In genomic region chr11:62445314-62445740, GRCh38 we compare ENCODE assay signal across 12 cellular contexts. TPM values are rescaled to one million over a fixed set of nuclear protein-coding genes. Genes with fewer than 3 reads are reported as not detected.
DNase-seq lines count a peak whose midpoint lies in the region; ATAC-seq, FAIRE-seq and TF ChIP-seq lines count a peak whose summit lies in the region.
"Had no signal": no experiment of that assay in that cellular context is flagged by ENCODE, and none has a peak within 500 bp of the region (broad histone marks: within the 10 kb centered on the region; RNA-seq: fewer than 3 reads in every experiment).

No MANE protein-coding gene starts in this region.

- H3K9me3 Mint-ChIP-seq in IgD-negative memory B cell (no peaks in the 10 kb centered on the region), T-cell (no peaks in the 10 kb centered on the region)
- H3K9me3 Mint-ChIP-seq in stimulated activated memory B cell treated with anti-CD40 and anti-IgM and Interleukin-4, amounts not matched to agents 10 μg/mL and 1 μg/mL and 100 μg/mL, for 72 hours = no peaks in the 10 kb centered on the region

- H2AFZ ChIP-seq in K562 (ENCODE audit: low read depth, low read length) = no peak overlapping the region

- H3K36me3 ChIP-seq in K562 (ENCODE audit: control insufficient read depth, insufficient read depth, low read length) = no peaks in the 10 kb centered on the region
- H3K36me3 ChIP-seq in right atrium auricular region = no peaks in the 10 kb centered on the region
- H3K36me3 ChIP-seq: SJCRH30 had no signal

- 70% methylated on average over 5 of the region's 5 CpGs for WGBS in K562 (ENCODE audit: insufficient coverage, low coverage, missing lambda C conversion rate)

- BruUV-seq in K562 (replicated peaks; lab: Mats Ljungman, UMichigan) = no TSS peak

- H3K36me3 Mint-ChIP-seq in IgD-negative memory B cell (peaks cover 3% of the 10 kb centered on the region), T-cell (peaks cover 4% of the 10 kb centered on the region)
- H3K36me3 Mint-ChIP-seq in stimulated activated memory B cell treated with anti-CD40 and anti-IgM and Interleukin-4, amounts not matched to agents 10 μg/mL and 1 μg/mL and 100 μg/mL, for 72 hours = no peaks in the 10 kb centered on the region

- H3K4me1 ChIP-seq in K562 (replicated peaks in 1 of 2; ENCODE audit: control insufficient read depth in 2 of 2, insufficient read depth in 2 of 2, low read length in 2 of 2) = peaks cover 1 to 16% of the 10 kb centered on the region in 2 experiments
- peaks cover 0 to 49% of the 10 kb centered on the region in 2 donors for H3K4me1 ChIP-seq in right atrium auricular region

- no peak overlapping the region for H3K4me2 ChIP-seq in K562 (ENCODE audit: insufficient read depth, low read length)

- intact Hi-C loops in K562 (cut with micrococcal nuclease) = no loop called here

- no peaks in the 10 kb centered on the region for H3K79me2 ChIP-seq in K562 (ENCODE audit: control insufficient read depth, insufficient read depth, low read length)

- H3K4me3 Mint-ChIP-seq in IgD-negative memory B cell (peak overlapping the region; percentile 79 to 98 (median 92)), T-cell (no peak overlapping the region)
- H3K4me3 Mint-ChIP-seq in stimulated activated memory B cell treated with anti-CD40 and anti-IgM and Interleukin-4, amounts not matched to agents 10 μg/mL and 1 μg/mL and 100 μg/mL, for 72 hours = no peak overlapping the region

- CTCF ChIA-PET in K562 (lab: Yijun Ruan, JAX; ENCODE audit: low intra/inter-chr PET ratio) = no interaction called here
- CTCF ChIA-PET in T-cell (lab: Charles Lee) = interaction anchor here in 1 of 2 donors (0.7 kb wide), 1 partner anchor 67 kb away, joined by 3 read pairs; no protein-coding TSS in a partner anchor

- H3K9ac ChIP-seq in K562 (ENCODE audit: insufficient read depth in 1 of 2, low read depth in 2 of 2, low read length in 2 of 2) = no peak overlapping the region

- in situ Hi-C loops in K562 (cut with MboI) = no loop called here

- TF ChIP-seq POLR2A in K562 (conservative IDR thresholded peaks at IDR 0.05) = no peak

- H3K4me1 Mint-ChIP-seq in IgD-negative memory B cell (peaks cover 17 to 26% (median 19%) of the 10 kb centered on the region in 3 donors), T-cell (peaks cover 7 to 16% (median 13%) of the 10 kb centered on the region in 3 donors)
- H3K4me1 Mint-ChIP-seq in stimulated activated memory B cell treated with anti-CD40 and anti-IgM and Interleukin-4, amounts not matched to agents 10 μg/mL and 1 μg/mL and 100 μg/mL, for 72 hours = peaks cover 20% of the 10 kb centered on the region

- H4K20me1 ChIP-seq in K562 (replicated peaks; ENCODE audit: control insufficient read depth, insufficient read depth, low read length) = no peaks in the 10 kb centered on the region

- FAIRE-seq in K562 (lab: Jason Lieb, UNC) = no peak
- FAIRE-seq: bronchial epithelial cell had no signal

- ATAC-seq in K562 = no peak
- ATAC-seq in stimulated activated memory B cell treated with anti-CD40 and anti-IgM and Interleukin-4, amounts not matched to agents 10 μg/mL and 1 μg/mL and 100 μg/mL, for 72 hours = no peak
- ATAC-seq in T-cell (replicated peaks in 1 of 4) = no peak
- ATAC-seq in HG03139 (IDR thresholded peaks at IDR 0.05; ENCODE audit: unreplicated experiment) = no peak
- no peak for ATAC-seq in HG03342 (IDR thresholded peaks at IDR 0.05; ENCODE audit: unreplicated experiment)

- no peaks in the 10 kb centered on the region; a peak in 1 of 5 replicates for H3K27me3 ChIP-seq in K562 (ENCODE audit: control insufficient read depth in 2 of 2, insufficient read depth in 2 of 2, low read length in 2 of 2)
- H3K27me3 ChIP-seq in right atrium auricular region = no peaks in the 10 kb centered on the region
- H3K27me3 ChIP-seq: SJCRH30 had no signal

- no peak for TF ChIP-seq RAD21 in K562 (CRISPR knock-in tag; conservative IDR thresholded peaks at IDR 0.05 in 1 of 2, IDR thresholded peaks at IDR 0.05 in 1 of 2)

- POLR2A ChIA-PET in K562 (lab: Yijun Ruan, JAX) (interaction anchor here (0.6 to 3.9 kb wide), 8 partner anchors 9 to 494 kb away, joined by 3 to 18 read pairs (median 4); partner anchors contain the start of genes C11orf98, CSKMT and TUT1), T-cell (lab: Charles Lee) (no interaction called here)

- TF ChIP-seq CTCF in K562 (IDR thresholded peaks at IDR 0.05 in 2 of 3, conservative IDR thresholded peaks at IDR 0.05 in 1 of 3; ENCODE audit: insufficient read depth in 2 of 3, low read depth in 1 of 3, low read length in 3 of 3) (no peak), right atrium auricular region (IDR thresholded peaks at IDR 0.05) (no peak)

- H3K27ac Mint-ChIP-seq in IgD-negative memory B cell (peak overlapping the region in 1 of 3 donors; percentile 78), T-cell (no peak overlapping the region)
- H3K27ac Mint-ChIP-seq in stimulated activated memory B cell treated with anti-CD40 and anti-IgM and Interleukin-4, amounts not matched to agents 10 μg/mL and 1 μg/mL and 100 μg/mL, for 72 hours = peak overlapping the region; percentile 95
- H3K27ac Mint-ChIP-seq: activated CD8-positive, alpha-beta T cell treated with anti-CD3 and anti-CD28 coated beads, Interleukin-2, amount 10 ng/mL, durations not matched to agents 7 days and 5 days had no signal

- H3K9me3 ChIP-seq in K562 (replicated peaks; ENCODE audit: control insufficient read depth, insufficient read depth, low read depth, low read length) = no peaks in the 10 kb centered on the region
- no peaks in the 10 kb centered on the region for H3K9me3 ChIP-seq in right atrium auricular region
- H3K9me3 ChIP-seq: SJCRH30 had no signal

- no peak overlapping the region for H3K4me3 ChIP-seq in K562
- H3K4me3 ChIP-seq in right atrium auricular region = no peak overlapping the region

- no peak overlapping the region for H3K27ac ChIP-seq in K562 (ENCODE audit: extremely low read depth, low read depth, low read length)
- peak overlapping the region; percentile 78 to 90 for H3K27ac ChIP-seq in right atrium auricular region
- H3K27ac ChIP-seq: SJCRH30 had no signal

- H3K27me3 Mint-ChIP-seq in IgD-negative memory B cell (peaks cover 3% of the 10 kb centered on the region), T-cell (peaks cover 10 to 19% of the 10 kb centered on the region in 2 donors)
- H3K27me3 Mint-ChIP-seq in stimulated activated memory B cell treated with anti-CD40 and anti-IgM and Interleukin-4, amounts not matched to agents 10 μg/mL and 1 μg/mL and 100 μg/mL, for 72 hours = no peaks in the 10 kb centered on the region

- H3K9me1 ChIP-seq in K562 (ENCODE audit: control insufficient read depth, insufficient read depth, low read length) = no peaks in the 10 kb centered on the region

- DNase-seq in K562 (ENCODE audit: extremely low read depth in 1 of 4, low spot score in 3 of 4) (no peak), right atrium auricular region (ENCODE audit: low spot score) (peak; percentile 72), nucleus accumbens (lab: John Stamatoyannopoulos, UW) (no peak), T-cell (no peak)
- DNase-seq: activated CD8-positive, alpha-beta T cell treated with anti-CD3 and anti-CD28 coated beads, Interleukin-2, amount 10 ng/mL, durations not matched to agents 7 days and 5 days; HCEC 1CT; SJCRH30 had no signal

- TF ChIP-seq EP300 in K562 (IDR thresholded peaks at IDR 0.05; ENCODE audit: low read length) = no peak

TF ChIP-seq in K562, 482 proteins besides CTCF, POLR2A, EP300 and RAD21:
- TF ChIP-seq TEAD1 (CRISPR knock-in tag; IDR thresholded peaks at IDR 0.05) (no peak), ZNF121 (CRISPR knock-in tag; conservative IDR thresholded peaks at IDR 0.05) (peak; percentile 32; the same call in 1 of the 2 replicates)
TF ChIP-seq in K562: peak in this region for 1.

RNA-seq across cellular contexts. Expression of gene SCGB1A1, which starts 26.5 kb away (rescaled TPM):
- not detected for polyA plus RNA-seq in IgD-negative memory B cell
- not detected in 2 replicates for total RNA-seq in K562 (2011; cell fraction: chromatin; rRNA removed; ENCODE audit: low replicate concordance)
- total RNA-seq in K562 (2011; cell fraction: nucleolus; rRNA removed) = not detected in 2 replicates
- not detected in 2 replicates for total RNA-seq in K562 (2011; cell fraction: nucleoplasm; rRNA removed)
- total RNA-seq in K562 (2014; rRNA removed) = not detected in 2 replicates
- total RNA-seq in K562 (2014; rRNA removed; fragmentation: Illumina TruSeq; extraction: Trizol) = not detected in 2 replicates
- not detected in 2 replicates for total RNA-seq in K562 (2015; rRNA removed; fragmentation: Illumina TruSeq; extraction: Trizol)
- total RNA-seq in K562 (2021) = 0.55 and 1.1 TPM in 2 replicates
- polyA plus RNA-seq in K562 (2011; rRNA removed) = not detected in 2 replicates
- not detected in 2 replicates for polyA plus RNA-seq in K562 (2011; cell fraction: cytosol; rRNA removed)
- polyA plus RNA-seq in K562 (2011; cell fraction: nucleus; rRNA removed) = not detected in 2 replicates
- polyA plus RNA-seq in K562 (2012) = not detected in 2 replicates
- not detected in 2 replicates for polyA plus RNA-seq in K562 (2014; fragmentation: Illumina TruSeq; extraction: Trizol)
- not detected for polyA plus RNA-seq in K562 (2014; fragmentation: Nextera tagmentation; extraction: Ambion mirVana)
- polyA plus RNA-seq in K562 (2014; rRNA removed) = not detected in 2 replicates
- polyA minus RNA-seq in K562 (2011; rRNA and poly(A)+ RNA removed) = not detected in 2 replicates
- not detected in 2 replicates for polyA minus RNA-seq in K562 (2011; cell fraction: cytosol; rRNA and poly(A)+ RNA removed)
- not detected in 2 replicates for polyA minus RNA-seq in K562 (2011; cell fraction: nucleus; rRNA and poly(A)+ RNA removed)
- not detected for total RNA-seq in right atrium auricular region
- total RNA-seq in T-cell = 1 to 10 TPM in 2 of 5 donors, not detected in 3; 1.8 to 3.2 TPM
- total RNA-seq: activated CD8-positive, alpha-beta T cell treated with anti-CD3 and anti-CD28 coated beads, Interleukin-2, amount 10 ng/mL, durations not matched to agents 7 days and 5 days; bronchial epithelial cell; SJCRH30 had no signal

Comparison
In these comparisons a context has a peak if more than half of its experiments do, and no peak if none do; other contexts are left out.
1. H3K4me3 Mint-ChIP-seq: peak in IgD-negative memory B cell (4 of 4); none in stimulated activated memory B cell treated with anti-CD40 and anti-IgM and Interleukin-4, amounts not matched to agents 10 μg/mL and 1 μg/mL and 100 μg/mL, for 72 hours (single experiment) and T-cell (0 of 3).